Comparison of ENCODE assay signal across 1 cellular context in genomic region chr1:24003331-24003972, GRCh38.
TF ChIP-seq lines count a peak whose summit lies in the region.

No MANE protein-coding gene starts in this region.

TF ChIP-seq in GM12878, 131 proteins besides CTCF, POLR2A, EP300 and RAD21 (continued from another document and continues in another):
- TF ChIP-seq, protein P1, sequence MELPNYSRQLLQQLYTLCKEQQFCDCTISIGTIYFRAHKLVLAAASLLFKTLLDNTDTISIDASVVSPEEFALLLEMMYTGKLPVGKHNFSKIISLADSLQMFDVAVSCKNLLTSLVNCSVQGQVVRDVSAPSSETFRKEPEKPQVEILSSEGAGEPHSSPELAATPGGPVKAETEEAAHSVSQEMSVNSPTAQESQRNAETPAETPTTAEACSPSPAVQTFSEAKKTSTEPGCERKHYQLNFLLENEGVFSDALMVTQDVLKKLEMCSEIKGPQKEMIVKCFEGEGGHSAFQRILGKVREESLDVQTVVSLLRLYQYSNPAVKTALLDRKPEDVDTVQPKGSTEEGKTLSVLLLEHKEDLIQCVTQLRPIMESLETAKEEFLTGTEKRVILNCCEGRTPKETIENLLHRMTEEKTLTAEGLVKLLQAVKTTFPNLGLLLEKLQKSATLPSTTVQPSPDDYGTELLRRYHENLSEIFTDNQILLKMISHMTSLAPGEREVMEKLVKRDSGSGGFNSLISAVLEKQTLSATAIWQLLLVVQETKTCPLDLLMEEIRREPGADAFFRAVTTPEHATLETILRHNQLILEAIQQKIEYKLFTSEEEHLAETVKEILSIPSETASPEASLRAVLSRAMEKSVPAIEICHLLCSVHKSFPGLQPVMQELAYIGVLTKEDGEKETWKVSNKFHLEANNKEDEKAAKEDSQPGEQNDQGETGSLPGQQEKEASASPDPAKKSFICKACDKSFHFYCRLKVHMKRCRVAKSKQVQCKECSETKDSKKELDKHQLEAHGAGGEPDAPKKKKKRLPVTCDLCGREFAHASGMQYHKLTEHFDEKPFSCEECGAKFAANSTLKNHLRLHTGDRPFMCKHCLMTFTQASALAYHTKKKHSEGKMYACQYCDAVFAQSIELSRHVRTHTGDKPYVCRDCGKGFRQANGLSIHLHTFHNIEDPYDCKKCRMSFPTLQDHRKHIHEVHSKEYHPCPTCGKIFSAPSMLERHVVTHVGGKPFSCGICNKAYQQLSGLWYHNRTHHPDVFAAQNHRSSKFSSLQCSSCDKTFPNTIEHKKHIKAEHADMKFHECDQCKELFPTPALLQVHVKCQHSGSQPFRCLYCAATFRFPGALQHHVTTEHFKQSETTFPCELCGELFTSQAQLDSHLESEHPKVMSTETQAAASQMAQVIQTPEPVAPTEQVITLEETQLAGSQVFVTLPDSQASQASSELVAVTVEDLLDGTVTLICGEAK (IDR thresholded peaks at IDR 0.05; ENCODE audit: borderline replicate concordance) = no peak
- TF ChIP-seq, protein P2, sequence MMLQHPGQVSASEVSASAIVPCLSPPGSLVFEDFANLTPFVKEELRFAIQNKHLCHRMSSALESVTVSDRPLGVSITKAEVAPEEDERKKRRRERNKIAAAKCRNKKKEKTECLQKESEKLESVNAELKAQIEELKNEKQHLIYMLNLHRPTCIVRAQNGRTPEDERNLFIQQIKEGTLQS (IDR thresholded peaks at IDR 0.05; ENCODE audit: borderline replicate concordance, extremely low read depth, low read depth, low read length) = no peak
- TF ChIP-seq POU2F2 (IDR thresholded peaks at IDR 0.05; ENCODE audit: borderline replicate concordance, low read depth, low read length) = no peak; the same call in 2 of the 3 replicates
- TF ChIP-seq ZBED1 (IDR thresholded peaks at IDR 0.05; ENCODE audit: borderline replicate concordance) = no peak
- TF ChIP-seq ASH2L (IDR thresholded peaks at IDR 0.05; ENCODE audit: borderline replicate concordance, low read depth) = no peak
- TF ChIP-seq, protein P3, sequence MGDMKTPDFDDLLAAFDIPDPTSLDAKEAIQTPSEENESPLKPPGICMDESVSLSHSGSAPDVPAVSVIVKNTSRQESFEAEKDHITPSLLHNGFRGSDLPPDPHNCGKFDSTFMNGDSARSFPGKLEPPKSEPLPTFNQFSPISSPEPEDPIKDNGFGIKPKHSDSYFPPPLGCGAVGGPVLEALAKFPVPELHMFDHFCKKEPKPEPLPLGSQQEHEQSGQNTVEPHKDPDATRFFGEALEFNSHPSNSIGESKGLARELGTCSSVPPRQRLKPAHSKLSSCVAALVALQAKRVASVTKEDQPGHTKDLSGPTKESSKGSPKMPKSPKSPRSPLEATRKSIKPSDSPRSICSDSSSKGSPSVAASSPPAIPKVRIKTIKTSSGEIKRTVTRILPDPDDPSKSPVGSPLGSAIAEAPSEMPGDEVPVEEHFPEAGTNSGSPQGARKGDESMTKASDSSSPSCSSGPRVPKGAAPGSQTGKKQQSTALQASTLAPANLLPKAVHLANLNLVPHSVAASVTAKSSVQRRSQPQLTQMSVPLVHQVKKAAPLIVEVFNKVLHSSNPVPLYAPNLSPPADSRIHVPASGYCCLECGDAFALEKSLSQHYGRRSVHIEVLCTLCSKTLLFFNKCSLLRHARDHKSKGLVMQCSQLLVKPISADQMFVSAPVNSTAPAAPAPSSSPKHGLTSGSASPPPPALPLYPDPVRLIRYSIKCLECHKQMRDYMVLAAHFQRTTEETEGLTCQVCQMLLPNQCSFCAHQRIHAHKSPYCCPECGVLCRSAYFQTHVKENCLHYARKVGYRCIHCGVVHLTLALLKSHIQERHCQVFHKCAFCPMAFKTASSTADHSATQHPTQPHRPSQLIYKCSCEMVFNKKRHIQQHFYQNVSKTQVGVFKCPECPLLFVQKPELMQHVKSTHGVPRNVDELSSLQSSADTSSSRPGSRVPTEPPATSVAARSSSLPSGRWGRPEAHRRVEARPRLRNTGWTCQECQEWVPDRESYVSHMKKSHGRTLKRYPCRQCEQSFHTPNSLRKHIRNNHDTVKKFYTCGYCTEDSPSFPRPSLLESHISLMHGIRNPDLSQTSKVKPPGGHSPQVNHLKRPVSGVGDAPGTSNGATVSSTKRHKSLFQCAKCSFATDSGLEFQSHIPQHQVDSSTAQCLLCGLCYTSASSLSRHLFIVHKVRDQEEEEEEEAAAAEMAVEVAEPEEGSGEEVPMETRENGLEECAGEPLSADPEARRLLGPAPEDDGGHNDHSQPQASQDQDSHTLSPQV (IDR thresholded peaks at IDR 0.05) = no peak
- TF ChIP-seq NR2C2 (IDR thresholded peaks at IDR 0.05; ENCODE audit: borderline replicate concordance, control insufficient read depth, insufficient read length, low read depth) = no peak
- TF ChIP-seq SMC3 (IDR thresholded peaks at IDR 0.05; ENCODE audit: borderline replicate concordance, low read length) = no peak
- no peak for TF ChIP-seq NBN (IDR thresholded peaks at IDR 0.05)
- TF ChIP-seq RUNX3 (IDR thresholded peaks at IDR 0.05; ENCODE audit: low read length) = peak; percentile 77
- TF ChIP-seq BCL3 (IDR thresholded peaks at IDR 0.05; ENCODE audit: borderline replicate concordance, insufficient read depth, low read depth, low read length, poor library complexity, severe bottlenecking) = peak; percentile 27
- TF ChIP-seq PRDM15 (CRISPR knock-in tag; IDR thresholded peaks at IDR 0.05) = no peak
- TF ChIP-seq PAX8 (IDR thresholded peaks at IDR 0.05) = no peak
- TF ChIP-seq, protein P4, sequence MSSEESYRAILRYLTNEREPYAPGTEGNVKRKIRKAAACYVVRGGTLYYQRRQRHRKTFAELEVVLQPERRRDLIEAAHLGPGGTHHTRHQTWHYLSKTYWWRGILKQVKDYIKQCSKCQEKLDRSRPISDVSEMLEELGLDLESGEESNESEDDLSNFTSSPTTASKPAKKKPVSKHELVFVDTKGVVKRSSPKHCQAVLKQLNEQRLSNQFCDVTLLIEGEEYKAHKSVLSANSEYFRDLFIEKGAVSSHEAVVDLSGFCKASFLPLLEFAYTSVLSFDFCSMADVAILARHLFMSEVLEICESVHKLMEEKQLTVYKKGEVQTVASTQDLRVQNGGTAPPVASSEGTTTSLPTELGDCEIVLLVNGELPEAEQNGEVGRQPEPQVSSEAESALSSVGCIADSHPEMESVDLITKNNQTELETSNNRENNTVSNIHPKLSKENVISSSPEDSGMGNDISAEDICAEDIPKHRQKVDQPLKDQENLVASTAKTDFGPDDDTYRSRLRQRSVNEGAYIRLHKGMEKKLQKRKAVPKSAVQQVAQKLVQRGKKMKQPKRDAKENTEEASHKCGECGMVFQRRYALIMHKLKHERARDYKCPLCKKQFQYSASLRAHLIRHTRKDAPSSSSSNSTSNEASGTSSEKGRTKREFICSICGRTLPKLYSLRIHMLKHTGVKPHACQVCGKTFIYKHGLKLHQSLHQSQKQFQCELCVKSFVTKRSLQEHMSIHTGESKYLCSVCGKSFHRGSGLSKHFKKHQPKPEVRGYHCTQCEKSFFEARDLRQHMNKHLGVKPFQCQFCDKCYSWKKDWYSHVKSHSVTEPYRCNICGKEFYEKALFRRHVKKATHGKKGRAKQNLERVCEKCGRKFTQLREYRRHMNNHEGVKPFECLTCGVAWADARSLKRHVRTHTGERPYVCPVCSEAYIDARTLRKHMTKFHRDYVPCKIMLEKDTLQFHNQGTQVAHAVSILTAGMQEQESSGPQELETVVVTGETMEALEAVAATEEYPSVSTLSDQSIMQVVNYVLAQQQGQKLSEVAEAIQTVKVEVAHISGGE (CRISPR knock-in tag; IDR thresholded peaks at IDR 0.05) = no peak
- TF ChIP-seq BCLAF1 (IDR thresholded peaks at IDR 0.05) = no peak
- no peak for TF ChIP-seq ZZZ3 (IDR thresholded peaks at IDR 0.05; ENCODE audit: control insufficient read depth, insufficient read length, low read depth)
- no peak for TF ChIP-seq BMI1 (IDR thresholded peaks at IDR 0.05; ENCODE audit: borderline replicate concordance)
- peak; percentile 64; the same call in 1 of the 2 replicates for TF ChIP-seq ATF7 (IDR thresholded peaks at IDR 0.05; ENCODE audit: low read depth)
- no peak for TF ChIP-seq NKRF (conservative IDR thresholded peaks at IDR 0.05)
- TF ChIP-seq, protein P5, sequence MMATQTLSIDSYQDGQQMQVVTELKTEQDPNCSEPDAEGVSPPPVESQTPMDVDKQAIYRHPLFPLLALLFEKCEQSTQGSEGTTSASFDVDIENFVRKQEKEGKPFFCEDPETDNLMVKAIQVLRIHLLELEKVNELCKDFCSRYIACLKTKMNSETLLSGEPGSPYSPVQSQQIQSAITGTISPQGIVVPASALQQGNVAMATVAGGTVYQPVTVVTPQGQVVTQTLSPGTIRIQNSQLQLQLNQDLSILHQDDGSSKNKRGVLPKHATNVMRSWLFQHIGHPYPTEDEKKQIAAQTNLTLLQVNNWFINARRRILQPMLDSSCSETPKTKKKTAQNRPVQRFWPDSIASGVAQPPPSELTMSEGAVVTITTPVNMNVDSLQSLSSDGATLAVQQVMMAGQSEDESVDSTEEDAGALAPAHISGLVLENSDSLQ (IDR thresholded peaks at IDR 0.05) = no peak; the same call in 1 of the 2 replicates
- no peak for TF ChIP-seq ZNF217 (IDR thresholded peaks at IDR 0.05)
- no peak for TF ChIP-seq HCFC1 (IDR thresholded peaks at IDR 0.05; ENCODE audit: low read length)
- no peak for TF ChIP-seq TAF1 (IDR thresholded peaks at IDR 0.05; ENCODE audit: borderline replicate concordance, low read depth, low read length)
- TF ChIP-seq CBX3 (IDR thresholded peaks at IDR 0.05; ENCODE audit: borderline replicate concordance, low read depth) = no peak
- peak; percentile 99 for TF ChIP-seq MEF2B (IDR thresholded peaks at IDR 0.05; ENCODE audit: partially characterized antibody, poor library complexity, severe bottlenecking)
- TF ChIP-seq, protein P6, sequence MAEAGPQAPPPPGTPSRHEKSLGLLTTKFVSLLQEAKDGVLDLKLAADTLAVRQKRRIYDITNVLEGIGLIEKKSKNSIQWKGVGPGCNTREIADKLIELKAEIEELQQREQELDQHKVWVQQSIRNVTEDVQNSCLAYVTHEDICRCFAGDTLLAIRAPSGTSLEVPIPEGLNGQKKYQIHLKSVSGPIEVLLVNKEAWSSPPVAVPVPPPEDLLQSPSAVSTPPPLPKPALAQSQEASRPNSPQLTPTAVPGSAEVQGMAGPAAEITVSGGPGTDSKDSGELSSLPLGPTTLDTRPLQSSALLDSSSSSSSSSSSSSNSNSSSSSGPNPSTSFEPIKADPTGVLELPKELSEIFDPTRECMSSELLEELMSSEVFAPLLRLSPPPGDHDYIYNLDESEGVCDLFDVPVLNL (IDR thresholded peaks at IDR 0.05; ENCODE audit: low read depth, low read length) = no peak
- TF ChIP-seq SIN3A (IDR thresholded peaks at IDR 0.05; ENCODE audit: low read depth, low read length) = no peak
- TF ChIP-seq DPF2 (IDR thresholded peaks at IDR 0.05) = peak; percentile 40; the same call in 1 of the 2 replicates
